ENCODE assay signal across 12 cellular contexts in the genomic region with DNA sequence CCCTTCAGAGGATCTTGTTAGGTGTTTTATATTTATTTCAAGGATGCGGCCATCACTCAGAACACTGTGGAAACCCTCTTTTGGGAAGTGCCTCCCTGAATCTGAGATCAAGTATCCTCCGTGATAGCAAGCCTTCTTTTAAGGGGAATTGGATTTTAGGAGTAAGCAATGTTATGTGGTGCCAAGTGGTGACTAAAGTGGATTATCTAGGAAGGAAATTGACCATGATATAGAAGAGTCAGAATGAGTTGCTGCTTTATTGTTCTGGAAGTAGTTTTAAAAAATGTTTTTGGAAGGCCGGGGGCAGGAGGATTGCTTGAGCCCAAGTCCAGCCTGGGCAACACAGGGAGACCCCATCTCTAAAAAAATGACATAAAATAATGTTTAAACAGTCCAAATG.
"Had no signal": no experiment of that assay in that cellular context is flagged by ENCODE, and none has a peak within 500 bp of the region (broad histone marks: within the 10 kb centered on the region; RNA-seq: fewer than 3 reads in every experiment).

No MANE protein-coding gene starts in this region.

- H3K9me3 Mint-ChIP-seq: memory B cell, neural crest cell had no signal

- H3K4me3 ChIP-seq: ascending aorta, gastroesophageal sphincter, left ventricle myocardium inferior, pancreas, testis had no signal

- H3K27me3 ChIP-seq: ascending aorta, gastroesophageal sphincter, pancreas, testis had no signal

- H3K27me3 Mint-ChIP-seq: memory B cell had no signal

- DNase-seq: activated CD4-positive, alpha-beta T cell treated with anti-CD3 and anti-CD28 coated beads for 1 hour; activated effector memory CD4-positive, alpha-beta T cell treated with Interleukin-2 at 50 U/mL for 16 hours; left ventricle myocardium inferior; pancreas; SK-N-SH; stimulated activated CD4-positive, alpha-beta T cell treated with anti-CD3 and anti-CD28 coated beads, Interleukin-12 subunit alpha, Interleukin-12 subunit beta, amount 100 ng/mL, for 4 hours; stimulated activated naive CD4-positive, alpha-beta T cell treated with Interleukin-2 at 50 U/mL for 16 hours; testis had no signal

- ATAC-seq: gastroesophageal sphincter, pancreas had no signal

- H3K27ac ChIP-seq: ascending aorta, gastroesophageal sphincter, left ventricle myocardium inferior, pancreas, testis had no signal

- H3K9me3 ChIP-seq: ascending aorta, gastroesophageal sphincter, left ventricle myocardium inferior, pancreas, SK-N-SH, testis had no signal

- H3K4me3 Mint-ChIP-seq: memory B cell, neural crest cell had no signal

- H3K27ac Mint-ChIP-seq: memory B cell had no signal
